ENCODE assay signal across 8 cellular contexts in genomic region chr7:66099232-66099550, GRCh38. TPM values are rescaled to one million over a fixed set of nuclear protein-coding genes. Genes with fewer than 3 reads are reported as not detected.
A peak's percentile ranks its signal among the peaks of the same experiment; 100 is the strongest.
DNase-seq lines count a peak whose midpoint lies in the region; ATAC-seq, FAIRE-seq and TF ChIP-seq lines count a peak whose summit lies in the region.

No MANE protein-coding gene starts in this region.

- no peak for ATAC-seq in RWPE2 (ENCODE audit: low read depth)
- ATAC-seq in HG03469 (IDR thresholded peaks at IDR 0.05; ENCODE audit: unreplicated experiment): no peak
- ATAC-seq in GM18909 (IDR thresholded peaks at IDR 0.05; ENCODE audit: poor library complexity, unreplicated experiment): no peak
- no peak for ATAC-seq in HG03378 (IDR thresholded peaks at IDR 0.05; ENCODE audit: unreplicated experiment)

- H3K9me3 ChIP-seq in RWPE2 (ENCODE audit: severe bottlenecking): no peaks in the 10 kb centered on the region
- no peaks in the 10 kb centered on the region for H3K9me3 ChIP-seq in small intestine (ENCODE audit: control insufficient read depth, low read depth)

- FAIRE-seq in small intestine (lab: Jason Lieb, UNC): no peak

- H3K4me1 ChIP-seq in RWPE2 (ENCODE audit: insufficient read depth, poor library complexity, severe bottlenecking) (peaks cover 8% of the 10 kb centered on the region), small intestine (ENCODE audit: control insufficient read depth in 2 of 2, insufficient read depth in 1 of 2, low read depth in 1 of 2, low read length in 1 of 2) (no peaks in the 10 kb centered on the region)

- no peak for TF ChIP-seq CTCF in RWPE2 (IDR thresholded peaks at IDR 0.05; ENCODE audit: poor library complexity, severe bottlenecking)

- DNase-seq in EH (ENCODE audit: low read depth) (peak; percentile 71), RWPE2 (ENCODE audit: low spot score) (no peak), fibroblast of gingiva (ENCODE audit: low read depth) (peak; percentile 60), small intestine (no peak), NAMALWA (ENCODE audit: low spot score) (no peak)

- H3K27ac ChIP-seq in RWPE2 (ENCODE audit: poor library complexity, severe bottlenecking) (peak overlapping the region; percentile 87), small intestine (ENCODE audit: low read depth in 1 of 2, low read length in 1 of 2) (peak overlapping the region; percentile 85 to 86)

- H3K27me3 ChIP-seq in RWPE2 (ENCODE audit: insufficient read depth, poor library complexity, severe bottlenecking): no peaks in the 10 kb centered on the region
- no peaks in the 10 kb centered on the region for H3K27me3 ChIP-seq in small intestine (ENCODE audit: control insufficient read depth in 2 of 2, insufficient read depth in 2 of 2, low read length in 2 of 2)

- no CpG with 5 or more reads among the region's 2 CpGs for WGBS in small intestine, 3 donors

- H3K4me3 ChIP-seq in RWPE2 (ENCODE audit: severe bottlenecking): no peak overlapping the region
- no peak overlapping the region for H3K4me3 ChIP-seq in small intestine (ENCODE audit: low read depth in 1 of 2, low read length in 2 of 2)

- H3K36me3 ChIP-seq in RWPE2 (ENCODE audit: low read depth) (no peaks in the 10 kb centered on the region), small intestine (ENCODE audit: control insufficient read depth in 2 of 2, insufficient read depth in 2 of 2, low read length in 2 of 2) (no peaks in the 10 kb centered on the region)

RNA-seq across cellular contexts. Expression of gene CRCP, which starts 15.5 kb away (rescaled TPM):
- polyA plus RNA-seq in small intestine: 10 to 100 TPM; 14.5 to 23.0 (median 21.3) TPM

RNA-seq across cellular contexts. Expression of gene ASL, which starts 23.6 kb away (rescaled TPM):
- 100 to 1,000 TPM; 115 to 153 (median 144) TPM for polyA plus RNA-seq in small intestine

Comparison
In these comparisons a context has a peak if more than half of its experiments do, and no peak if none do; other contexts are left out.
1. DNase-seq: peak in EH (single experiment) and fibroblast of gingiva (single experiment); none in RWPE2 (single experiment), small intestine (single experiment) and NAMALWA (single experiment).